ENCODE assay signal across 25 cellular contexts in genomic region chr3:137081711-137082110, GRCh38.
"Had no signal": no experiment of that assay in that cellular context is flagged by ENCODE, and none has a peak within 500 bp of the region (broad histone marks: within the 10 kb centered on the region; RNA-seq: fewer than 3 reads in every experiment).

No MANE protein-coding gene starts in this region.

- H3K27me3 ChIP-seq: ascending aorta, brain microvascular endothelial cell had no signal

- ATAC-seq: activated naive CD4-positive, alpha-beta T cell treated with anti-CD3 and anti-CD28 coated beads, Interleukin-2, amount 50 U/mL, for 72 hours; activated T-cell treated with anti-CD3 and anti-CD28 coated beads, Interleukin-2, amount 50 U/mL, for 72 hours; esophagus mucosa; WTC11 had no signal

- H3K36me3 ChIP-seq: ascending aorta, brain microvascular endothelial cell had no signal

- H3K27ac ChIP-seq: ascending aorta, brain microvascular endothelial cell, coronary artery, dorsolateral prefrontal cortex had no signal

- DNase-seq: activated CD4-positive, alpha-beta memory T cell treated with anti-CD3 and anti-CD28 coated beads, Interleukin-2, amount 10 ng/mL, durations not matched to agents 7 days and 5 days; activated CD4-positive, alpha-beta T cell treated with anti-CD3 and anti-CD28 coated beads for 1 hour; activated CD4-positive, alpha-beta T cell treated with anti-CD3 and anti-CD28 coated beads for 4 hours; activated CD4-positive, alpha-beta T cell treated with anti-CD3 and anti-CD28 coated beads, Interleukin-2, amount 10 ng/mL, durations not matched to agents 7 days and 5 days; activated CD4-positive, alpha-beta T cell treated with anti-CD3 and anti-CD28 coated beads, Interleukin-2, amount 50 U/mL, for 4 hours; activated CD8-positive, alpha-beta memory T cell treated with anti-CD3 and anti-CD28 coated beads, Interleukin-2, amount 50 U/mL, for 48 hours; activated gamma-delta T cell; activated naive CD4-positive, alpha-beta T cell; activated naive CD4-positive, alpha-beta T cell treated with anti-CD3 and anti-CD28 coated beads, Interleukin-2, amount 10 ng/mL, durations not matched to agents 7 days and 5 days; activated naive CD8-positive, alpha-beta T cell treated with anti-CD3 and anti-CD28 coated beads, Interleukin-2, amount 10 ng/mL, durations not matched to agents 7 days and 5 days; activated T-cell treated with anti-CD3 and anti-CD28 coated beads for 4 hours; activated T-cell treated with anti-CD3 and anti-CD28 coated beads, Interleukin-2, amount 50 U/mL, for 24 hours; activated T-cell treated with anti-CD3 and anti-CD28 coated beads, Interleukin-2, amount 50 U/mL, for 72 hours; brain microvascular endothelial cell; dorsolateral prefrontal cortex; effector memory CD4-positive, alpha-beta T cell; endodermal cell; foreskin fibroblast; head of caudate nucleus; T-helper 2 cell had no signal

- H3K9me3 ChIP-seq: ascending aorta had no signal

- H3K4me1 ChIP-seq: ascending aorta had no signal

- H3K4me3 ChIP-seq: ascending aorta, coronary artery, dorsolateral prefrontal cortex had no signal
